ENCODE assay signal across 1 cellular context in genomic region chr9:88645172-88645868, GRCh38.
TF ChIP-seq lines count a peak whose summit lies in the region.

No MANE protein-coding gene starts in this region.

TF ChIP-seq in K562, 482 proteins besides CTCF, POLR2A, EP300 and RAD21 (continued from another document):
- TF ChIP-seq PRDM10 (IDR thresholded peaks at IDR 0.05; ENCODE audit: partially characterized antibody): peak; percentile 88
- peak; percentile 23 to 41; a peak in 2 of 4 replicates for TF ChIP-seq SIX5 (IDR thresholded peaks at IDR 0.05; ENCODE audit: borderline replicate concordance in 1 of 2, insufficient read depth in 1 of 2, low read depth in 1 of 2, low read length in 2 of 2)
- TF ChIP-seq USF2 (CRISPR knock-in tag; IDR thresholded peaks at IDR 0.05): peak; percentile 79
- 0 out of 2 replicates have a peak, but pooled peaks have one; percentile 32 for TF ChIP-seq ZNF143 (CRISPR knock-in tag; IDR thresholded peaks at IDR 0.05)
- TF ChIP-seq SMC3 (conservative IDR thresholded peaks at IDR 0.05; ENCODE audit: insufficient read depth, low read depth, low read length): no peak
- no peak for TF ChIP-seq ZNF212 (CRISPR knock-in tag; IDR thresholded peaks at IDR 0.05)
- TF ChIP-seq AFF1 (IDR thresholded peaks at IDR 0.05; ENCODE audit: low read depth in 1 of 2, partially characterized antibody in 2 of 2): peak in 1 of 2 experiments; percentile 77
